ENCODE assay signal across 10 cellular contexts in the genomic region with DNA sequence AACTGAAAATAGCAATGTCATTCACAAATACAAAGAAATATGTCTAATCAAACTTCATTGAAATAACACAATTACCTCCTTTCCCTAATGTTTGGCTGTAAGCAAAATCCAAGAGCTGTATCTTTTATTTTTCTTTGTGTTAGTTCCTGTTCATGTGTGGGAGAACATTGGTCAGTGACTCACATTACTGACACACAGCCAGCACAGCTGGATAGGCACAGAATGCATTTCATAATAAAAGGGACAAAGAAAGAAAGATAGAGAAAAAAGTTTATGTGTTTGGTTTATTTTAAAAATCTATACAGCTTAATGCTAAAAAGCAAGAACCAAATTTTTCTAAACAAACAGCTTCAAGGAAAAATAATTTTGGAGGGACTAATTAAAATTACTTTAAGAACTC.
DNase-seq lines count a peak whose midpoint lies in the region; ATAC-seq and TF ChIP-seq lines count a peak whose summit lies in the region.
"Had no signal": no experiment of that assay in that cellular context is flagged by ENCODE, and none has a peak within 500 bp of the region (broad histone marks: within the 10 kb centered on the region; RNA-seq: fewer than 3 reads in every experiment).

No MANE protein-coding gene starts in this region.

- TF ChIP-seq CTCF in coronary artery (IDR thresholded peaks at IDR 0.05) (no peak), lung (IDR thresholded peaks at IDR 0.05; ENCODE audit: control extremely low read depth, extremely low read depth) (no peak), transverse colon (IDR thresholded peaks at IDR 0.05) (no peak)

- intact Hi-C loops in transverse colon (cut with DNase I; ENCODE audit: low total_unique reads) = loop anchor here (10.0 kb wide), 1 partner anchor 264 kb away; no protein-coding TSS in a partner anchor

- H3K4me3 ChIP-seq in coronary artery (peak overlapping the region; percentile 56), lung (no peak overlapping the region), transverse colon (no peak overlapping the region)

- DNase-seq in MV-4-11 (lab: John Stamatoyannopoulos, UW) (peak; percentile 22), coronary artery (ENCODE audit: low spot score) (no peak), lung (ENCODE audit: low spot score) (peak; percentile 31), transverse colon (peak; percentile 48), 8988T (no peak), GDM1 (lab: John Stamatoyannopoulos, UW) (no peak)
- DNase-seq: activated T-cell treated with anti-CD3 and anti-CD28 coated beads, Interleukin-2, amount 50 U/mL, for 1 hour; NCI-H748 treated with DMSO at 0.1 percent for 48 hours had no signal

- no peaks in the 10 kb centered on the region for H3K4me1 ChIP-seq in lung (ENCODE audit: control insufficient read depth in 2 of 2, insufficient read depth in 2 of 2, low read length in 2 of 2)
- H3K4me1 ChIP-seq in transverse colon = peaks cover 0 to 29% (median 1%) of the 10 kb centered on the region in 4 donors

- peak overlapping the region; percentile 60 to 84 for H3K27ac ChIP-seq in coronary artery
- H3K27ac ChIP-seq in lung (ENCODE audit: low read depth in 1 of 2, low read length in 1 of 2) = no peak overlapping the region
- H3K27ac ChIP-seq in transverse colon = peak overlapping the region; percentile 79 to 86 (median 85)

- H3K27me3 ChIP-seq in lung (ENCODE audit: control insufficient read depth, insufficient read depth) (no peaks in the 10 kb centered on the region), transverse colon (no peaks in the 10 kb centered on the region)

- ATAC-seq in lung (ENCODE audit: insufficient read depth, low FRiP score) (no peak), GM18907 (IDR thresholded peaks at IDR 0.05; ENCODE audit: unreplicated experiment) (no peak), GM18868 (IDR thresholded peaks at IDR 0.05; ENCODE audit: unreplicated experiment) (no peak)

- no peaks in the 10 kb centered on the region for H3K36me3 ChIP-seq in lung (ENCODE audit: control insufficient read depth in 2 of 2, insufficient read depth in 2 of 2, low read length in 2 of 2)
- H3K36me3 ChIP-seq in transverse colon = no peaks in the 10 kb centered on the region

- TF ChIP-seq POLR2A in transverse colon (IDR thresholded peaks at IDR 0.05) = no peak

- H3K9me3 ChIP-seq in lung (ENCODE audit: control insufficient read depth in 2 of 2, insufficient read depth in 1 of 2, low read length in 1 of 2) = no peaks in the 10 kb centered on the region
- no peaks in the 10 kb centered on the region for H3K9me3 ChIP-seq in transverse colon

- in situ Hi-C loops in transverse colon (cut with MboI; ENCODE audit: low pct_ligation_motif_present in 1 of 4, low pct_unique_long_range_greater_than_20kb in 1 of 4, low sequenced_read_pairs in 3 of 4) = loop anchor here in 1 of 4 donors (10.0 kb wide), 1 partner anchor 264 kb away; no protein-coding TSS in a partner anchor

- TF ChIP-seq EP300 in transverse colon (IDR thresholded peaks at IDR 0.05; ENCODE audit: low read depth) = no peak

Comparison
In these comparisons a context has a peak if more than half of its experiments do, and no peak if none do; other contexts are left out.
1. DNase-seq: peak in MV-4-11 (single experiment), lung (single experiment) and transverse colon (single experiment); none in coronary artery (single experiment), 8988T (single experiment) and GDM1 (single experiment).
2. H3K27ac ChIP-seq: peak in coronary artery (2 of 2) and transverse colon (4 of 4); none in lung (0 of 2).